7 cellular contexts compared by ENCODE assay signal in genomic region chr11:82970507-82971083, GRCh38.
A peak's percentile ranks its signal among the peaks of the same experiment; 100 is the strongest.
DNase-seq lines count a peak whose midpoint lies in the region; ATAC-seq, FAIRE-seq and TF ChIP-seq lines count a peak whose summit lies in the region.
"Not testable (repeated sequence)": the region's sequence is repeated elsewhere in the genome, so short reads cannot be mapped to it uniquely, and the experiment has no call there.

No MANE protein-coding gene starts in this region.

- H2AFZ ChIP-seq in Loucy (ENCODE audit: low read length); OCI-LY7 (ENCODE audit: low read length); K562 (ENCODE audit: low read depth, low read length): not testable (repeated sequence)

- TF ChIP-seq CTCF in DOHH2 (IDR thresholded peaks at IDR 0.05; ENCODE audit: low read depth, low read length, poor library complexity, severe bottlenecking); Loucy (conservative IDR thresholded peaks at IDR 0.05; ENCODE audit: low read length); OCI-LY7 (conservative IDR thresholded peaks at IDR 0.05; ENCODE audit: low read length); K562 (IDR thresholded peaks at IDR 0.05 in 2 of 3, conservative IDR thresholded peaks at IDR 0.05 in 1 of 3; ENCODE audit: insufficient read depth in 2 of 3, low read depth in 1 of 3, low read length in 3 of 3): not testable (repeated sequence)

- H3K4me1 ChIP-seq in DOHH2 (ENCODE audit: control insufficient read depth, low read length) (peaks cover 56% of the 10 kb centered on the region), Loucy (ENCODE audit: insufficient read depth, low read length, poor library complexity, severe bottlenecking) (peaks cover 20% of the 10 kb centered on the region), OCI-LY7 (ENCODE audit: insufficient read depth, low read length, poor library complexity, severe bottlenecking) (peaks cover 90% of the 10 kb centered on the region)
- H3K4me1 ChIP-seq in K562 (replicated peaks in 1 of 2; ENCODE audit: control insufficient read depth in 2 of 2, insufficient read depth in 2 of 2, low read length in 2 of 2) = not testable (repeated sequence)

- not testable (repeated sequence) for H3K79me2 ChIP-seq in DOHH2 (ENCODE audit: control insufficient read depth, low read length); Loucy (ENCODE audit: insufficient read depth, low read length); K562 (ENCODE audit: control insufficient read depth, insufficient read depth, low read length)
- peaks cover 32% of the 10 kb centered on the region; the same call in 1 of the 2 replicates for H3K79me2 ChIP-seq in OCI-LY7 (ENCODE audit: insufficient read depth, low read depth, low read length)

- not testable (repeated sequence) for H3K4me3 Mint-ChIP-seq in activated T-cell treated with anti-CD3 and anti-CD28 coated beads, Interleukin-2, amount 50 U/mL, for 4 hours
- peak overlapping the region in 6 of 10 donors; percentile 66 to 91 (median 86) for H3K4me3 Mint-ChIP-seq in naive thymus-derived CD8-positive, alpha-beta T cell

- intact Hi-C loops in OCI-LY7 (cut with micrococcal nuclease; ENCODE audit: unreplicated experiment) = loop anchor here (1.0 to 2.0 kb wide), 4 partner anchors 43 to 316 kb away; partner anchors contain the start of genes CCDC90B and PCF11
- intact Hi-C loops in K562 (cut with micrococcal nuclease); Right ventricle myocardium superior (cut with DNase I): not testable (repeated sequence)

- H3K9me1 ChIP-seq in K562 (ENCODE audit: control insufficient read depth, insufficient read depth, low read length) = not testable (repeated sequence)

- H3K9ac ChIP-seq in Loucy (ENCODE audit: low read depth, low read length, poor library complexity, severe bottlenecking); K562 (ENCODE audit: insufficient read depth in 1 of 2, low read depth in 2 of 2, low read length in 2 of 2): not testable (repeated sequence)

- 68% methylated on average over 25 of the region's 60 CpGs for WGBS in K562 (ENCODE audit: insufficient coverage, low coverage, missing lambda C conversion rate)

- H3K36me3 Mint-ChIP-seq in activated T-cell treated with anti-CD3 and anti-CD28 coated beads, Interleukin-2, amount 50 U/mL, for 4 hours (ENCODE audit: insufficient read depth); naive thymus-derived CD8-positive, alpha-beta T cell: not testable (repeated sequence)

- H3K27me3 Mint-ChIP-seq in activated T-cell treated with anti-CD3 and anti-CD28 coated beads, Interleukin-2, amount 50 U/mL, for 4 hours (ENCODE audit: low read depth); naive thymus-derived CD8-positive, alpha-beta T cell: not testable (repeated sequence)

- not testable (repeated sequence) for H3K27me3 ChIP-seq in DOHH2 (ENCODE audit: control insufficient read depth, low read length); Loucy (ENCODE audit: insufficient read depth, low read length, poor library complexity, severe bottlenecking); K562 (ENCODE audit: control insufficient read depth in 2 of 2, insufficient read depth in 2 of 2, low read length in 2 of 2)

- POLR2A ChIA-PET in OCI-LY7 (lab: Charles Lee) = interaction anchor here (0.6 to 4.5 kb wide), 16 partner anchors 10 to 186 kb away, joined by 3 to 53 read pairs (median 4); partner anchors contain the start of genes PCF11, PRCP and RAB30
- POLR2A ChIA-PET in K562 (lab: Yijun Ruan, JAX) = not testable (repeated sequence)
- POLR2A ChIA-PET in naive thymus-derived CD8-positive, alpha-beta T cell (lab: Charles Lee) = interaction anchor here (0.9 to 4.5 kb wide), 8 partner anchors 9 to 186 kb away, joined by 4 to 48 read pairs (median 6); partner anchors contain the start of genes DDIAS, PCF11, PRCP and RAB30

- not testable (repeated sequence) for H3K9me3 ChIP-seq in DOHH2 (ENCODE audit: control insufficient read depth, insufficient read depth, low read length); Loucy (ENCODE audit: insufficient read depth, low read depth, low read length); K562 (replicated peaks; ENCODE audit: control insufficient read depth, insufficient read depth, low read depth, low read length)
- peaks cover 16% of the 10 kb centered on the region; the same call in 1 of the 2 replicates for H3K9me3 ChIP-seq in OCI-LY7 (ENCODE audit: low read length)

- H3K9me2 ChIP-seq in DOHH2 (replicated peaks; ENCODE audit: control insufficient read depth, low read length); Loucy (replicated peaks; ENCODE audit: low read depth, low read length); OCI-LY7 (ENCODE audit: insufficient read depth, low read length): not testable (repeated sequence)

- not testable (repeated sequence) for BruUV-seq in OCI-LY7 (replicated peaks; lab: Mats Ljungman, UMichigan); K562 (replicated peaks; lab: Mats Ljungman, UMichigan)

- not testable (repeated sequence) for DNase-seq in OCI-LY7 (ENCODE audit: low spot score); activated T-cell treated with anti-CD3 and anti-CD28 coated beads, Interleukin-2, amount 50 U/mL, for 4 hours; K562 (ENCODE audit: extremely low read depth in 1 of 4, low spot score in 3 of 4); naive thymus-derived CD8-positive, alpha-beta T cell
- peak; percentile 40 for DNase-seq in Right ventricle myocardium superior

- not testable (repeated sequence) for H3K9me3 Mint-ChIP-seq in activated T-cell treated with anti-CD3 and anti-CD28 coated beads, Interleukin-2, amount 50 U/mL, for 4 hours
- H3K9me3 Mint-ChIP-seq in naive thymus-derived CD8-positive, alpha-beta T cell = peaks cover 0 to 11% (median 0%) of the 10 kb centered on the region in 9 donors

- peak overlapping the region in 4 of 10 donors; percentile 49 to 92 (median 88) for H3K27ac Mint-ChIP-seq in naive thymus-derived CD8-positive, alpha-beta T cell

- in situ Hi-C loops in K562 (cut with MboI) = not testable (repeated sequence)

- peak; percentile 23 to 24 for ATAC-seq in activated T-cell treated with anti-CD3 and anti-CD28 coated beads, Interleukin-2, amount 50 U/mL, for 4 hours
- not testable (repeated sequence) for ATAC-seq in K562; Right ventricle myocardium superior (ENCODE audit: poor library complexity)
- peak; percentile 28 to 47 for ATAC-seq in naive thymus-derived CD8-positive, alpha-beta T cell

- peak overlapping the region; percentile 67 for H3K4me2 ChIP-seq in DOHH2 (ENCODE audit: low read length)
- H3K4me2 ChIP-seq in Loucy (ENCODE audit: low read depth, low read length, poor library complexity, severe bottlenecking) = peak overlapping the region; percentile 70
- peak overlapping the region; percentile 73 for H3K4me2 ChIP-seq in OCI-LY7 (ENCODE audit: low read length)
- not testable (repeated sequence) for H3K4me2 ChIP-seq in K562 (ENCODE audit: insufficient read depth, low read length)

- CTCF ChIA-PET in OCI-LY7 (lab: Charles Lee; ENCODE audit: unreplicated experiment); K562 (lab: Yijun Ruan, JAX; ENCODE audit: low intra/inter-chr PET ratio): not testable (repeated sequence)

- H3K4me3 ChIP-seq in DOHH2 (ENCODE audit: low read length) = peak overlapping the region; percentile 29
- H3K4me3 ChIP-seq in Loucy (ENCODE audit: low read length, poor library complexity, severe bottlenecking) = peak overlapping the region; percentile 68
- H3K4me3 ChIP-seq in OCI-LY7 (ENCODE audit: low read depth, low read length, poor library complexity, severe bottlenecking) = peak overlapping the region; percentile 33
- H3K4me3 ChIP-seq in K562 = not testable (repeated sequence)

- not testable (repeated sequence) for FAIRE-seq in K562 (lab: Jason Lieb, UNC)

- not testable (repeated sequence) for H4K20me1 ChIP-seq in DOHH2 (ENCODE audit: control insufficient read depth, insufficient read depth, low read depth, low read length); Loucy (ENCODE audit: insufficient read depth, low read length, poor library complexity, severe bottlenecking); OCI-LY7 (ENCODE audit: insufficient read depth, low read length); K562 (replicated peaks; ENCODE audit: control insufficient read depth, insufficient read depth, low read length)

- not testable (repeated sequence) for H3K36me3 ChIP-seq in DOHH2 (ENCODE audit: control insufficient read depth, low read length); Loucy (ENCODE audit: insufficient read depth, low read length); K562 (ENCODE audit: control insufficient read depth, insufficient read depth, low read length)
- H3K36me3 ChIP-seq in OCI-LY7 (ENCODE audit: insufficient read depth, low read length) = peaks cover 26% of the 10 kb centered on the region

- not testable (repeated sequence) for TF ChIP-seq RAD21 in K562 (CRISPR knock-in tag; conservative IDR thresholded peaks at IDR 0.05 in 1 of 2, IDR thresholded peaks at IDR 0.05 in 1 of 2)

- not testable (repeated sequence) for TF ChIP-seq POLR2A in K562 (conservative IDR thresholded peaks at IDR 0.05)

- H3K4me1 Mint-ChIP-seq in activated T-cell treated with anti-CD3 and anti-CD28 coated beads, Interleukin-2, amount 50 U/mL, for 4 hours (ENCODE audit: low read depth) = peaks cover 41% of the 10 kb centered on the region
- peaks cover 22 to 64% (median 60%) of the 10 kb centered on the region in 4 donors for H3K4me1 Mint-ChIP-seq in naive thymus-derived CD8-positive, alpha-beta T cell

- peak overlapping the region; percentile 76 for H3K27ac ChIP-seq in DOHH2 (ENCODE audit: low read depth, low read length)
- peak overlapping the region; percentile 98 for H3K27ac ChIP-seq in OCI-LY7 (ENCODE audit: low read depth, low read length, poor library complexity, severe bottlenecking)
- H3K27ac ChIP-seq in K562 (ENCODE audit: extremely low read depth, low read depth, low read length) = not testable (repeated sequence)

- TF ChIP-seq EP300 in K562 (IDR thresholded peaks at IDR 0.05; ENCODE audit: low read length) = not testable (repeated sequence)

- H3F3A ChIP-seq in DOHH2 (ENCODE audit: control insufficient read depth, insufficient read depth); Loucy (ENCODE audit: low read depth): not testable (repeated sequence)

TF ChIP-seq in K562, 482 proteins besides CTCF, POLR2A, EP300 and RAD21:
- 0 out of 2 replicates have a peak, but pooled peaks have one; percentile 14 for TF ChIP-seq SAFB (IDR thresholded peaks at IDR 0.05; ENCODE audit: borderline replicate concordance, low read depth, low read length)
TF ChIP-seq in K562: peak in this region for 1; not testable (repeated sequence) for 481.
